Comparison of ENCODE assay signal across 8 cellular contexts in the genomic region with DNA sequence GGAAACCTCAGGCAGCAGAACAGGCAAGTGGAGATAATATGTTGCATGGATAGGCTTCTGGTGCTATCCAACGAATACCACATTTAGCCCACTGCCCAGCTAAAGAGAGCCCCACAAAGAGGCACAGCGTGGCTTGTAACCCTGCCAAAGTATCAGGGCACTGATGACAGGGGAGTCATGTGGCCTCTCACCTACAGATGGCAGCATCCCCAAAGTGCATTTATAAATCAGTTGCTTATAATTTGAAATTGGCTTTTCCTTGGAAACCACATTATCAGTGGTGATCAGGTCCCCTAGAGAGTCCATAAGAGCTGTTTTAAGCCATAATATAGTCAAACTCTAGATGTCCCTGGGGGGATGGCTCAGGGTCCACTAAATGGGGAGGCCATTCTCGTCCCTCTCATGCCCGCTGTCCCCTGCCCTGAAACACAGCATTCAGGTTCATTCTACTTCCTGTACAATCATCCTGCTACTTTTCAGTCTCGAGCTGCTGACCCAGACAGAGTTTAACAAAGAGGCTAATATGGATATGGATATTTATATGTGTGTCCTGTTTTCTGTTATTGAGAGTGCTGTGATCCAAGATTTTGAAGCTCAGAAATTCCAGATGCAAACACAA. TPM values are rescaled to one million over a fixed set of nuclear protein-coding genes. Genes with fewer than 3 reads are reported as not detected.
A peak's percentile ranks its signal among the peaks of the same experiment; 100 is the strongest.
DNase-seq lines count a peak whose midpoint lies in the region; ATAC-seq and TF ChIP-seq lines count a peak whose summit lies in the region.

No MANE protein-coding gene starts in this region.

- H3K9me3 ChIP-seq in spleen, result no peaks in the 10 kb centered on the region

- no peak overlapping the region for H3K27ac ChIP-seq in spleen

- ATAC-seq in esophagus mucosa, result peak; percentile 44
- ATAC-seq in GM19328 (IDR thresholded peaks at IDR 0.05; ENCODE audit: unreplicated experiment), result no peak

- peaks cover 0 to 32% (median 0%) of the 10 kb centered on the region in 7 donors for H3K27me3 ChIP-seq in spleen (replicated peaks in 1 of 7)

- TF ChIP-seq CTCF in spleen (IDR thresholded peaks at IDR 0.05 in 8 of 11, conservative IDR thresholded peaks at IDR 0.05 in 3 of 11) (peak in 6 of 11 experiments; percentile 11 to 40 (median 32)), lower leg skin (IDR thresholded peaks at IDR 0.05) (no peak)

- 34 to 43% (median 38%) methylated on average over 4 to 5 of the region's 5 CpGs for WGBS in spleen, 5 donors
- 22 to 33% methylated on average over 4 to 5 of the region's 5 CpGs for WGBS in lower leg skin, 2 donors

- intact Hi-C loops in spleen (cut with DNase I; ENCODE audit: low total_unique reads), result no loop called here
- intact Hi-C loops in lower leg skin (cut with DNase I; ENCODE audit: low total_unique reads), result no loop called here

- no peak for TF ChIP-seq POLR2A in spleen (IDR thresholded peaks at IDR 0.05)
- no peak for TF ChIP-seq POLR2A in lower leg skin (IDR thresholded peaks at IDR 0.05)

- peak; percentile 3 for DNase-seq in NOMO-1 treated with DMSO at 0.1 percent for 48 hours (lab: John Stamatoyannopoulos, UW; ENCODE audit: unreplicated experiment)
- no peak for DNase-seq in NOMO-1 treated with dmso at 0.1 percent for 144 hours (lab: John Stamatoyannopoulos, UW; ENCODE audit: unreplicated experiment)
- DNase-seq in NCI-H2171 treated with DMSO at 0.1 percent for 48 hours (lab: John Stamatoyannopoulos, UW), result peak; percentile 18
- DNase-seq in spleen, result no peak
- no peak for DNase-seq in stimulated activated CD4-positive, alpha-beta T cell treated with anti-CD3 and anti-CD28 coated beads, Interleukin-4, amount 100 ng/mL, for 24 hours
- DNase-seq in lower leg skin (ENCODE audit: low spot score in 2 of 2), result no peak

- H3K4me3 ChIP-seq in spleen (no peak overlapping the region), lower leg skin (ENCODE audit: low read depth, poor library complexity, severe bottlenecking) (no peak overlapping the region)

- no peaks in the 10 kb centered on the region for H3K4me1 ChIP-seq in spleen

- H3K36me3 ChIP-seq in spleen, result no peaks in the 10 kb centered on the region

RNA-seq across cellular contexts. Expression of gene SRPX, which starts 28.6 kb away (rescaled TPM):
- total RNA-seq in esophagus mucosa (6.8 TPM), spleen (1 to 10 TPM; 1.3 to 4.9 (median 1.8) TPM), lower leg skin (10 to 100 TPM; 13.4 to 56.5 (median 22.3) TPM)
- polyA plus RNA-seq in spleen, result 10 to 100 TPM in 1 of 3 donors, 1 to 10 TPM in 1, under 1 TPM in 1; 0.50 to 10.3 (median 4.1) TPM

Comparison
In these comparisons a context has a peak if more than half of its experiments do, and no peak if none do; other contexts are left out.
1. DNase-seq: peak in NOMO-1 treated with DMSO at 0.1 percent for 48 hours (single experiment) and NCI-H2171 treated with DMSO at 0.1 percent for 48 hours (single experiment); none in NOMO-1 treated with dmso at 0.1 percent for 144 hours (single experiment), spleen (single experiment), stimulated activated CD4-positive, alpha-beta T cell treated with anti-CD3 and anti-CD28 coated beads, Interleukin-4, amount 100 ng/mL, for 24 hours (single experiment) and lower leg skin (0 of 2).
2. CTCF ChIP-seq: peak in spleen (6 of 11); none in lower leg skin (0 of 3).